In the genomic region with DNA sequence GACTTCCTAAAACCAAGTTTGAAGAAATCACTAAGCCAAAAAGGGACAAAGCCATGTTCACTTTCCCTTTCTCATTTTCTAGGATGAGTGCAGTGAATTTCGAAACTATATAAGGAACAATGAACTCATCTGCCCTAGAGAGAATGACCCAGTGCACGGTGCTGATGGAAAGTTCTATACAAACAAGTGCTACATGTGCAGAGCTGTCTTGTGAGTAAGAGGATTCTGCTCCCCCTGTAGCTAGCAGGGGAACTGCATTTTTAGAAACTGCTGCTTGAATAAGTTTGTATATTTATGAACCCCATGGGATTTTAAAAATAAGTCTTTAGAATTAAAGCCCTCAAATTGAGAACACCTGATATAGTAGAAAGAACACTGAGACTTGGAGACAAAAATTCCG, we compare ENCODE assay signal across 14 cellular contexts. TPM values are rescaled to one million over a fixed set of nuclear protein-coding genes. Genes with fewer than 3 reads are reported as not detected.
DNase-seq lines count a peak whose midpoint lies in the region; ATAC-seq and TF ChIP-seq lines count a peak whose summit lies in the region.
"Had no signal": no experiment of that assay in that cellular context is flagged by ENCODE, and none has a peak within 500 bp of the region (broad histone marks: within the 10 kb centered on the region; RNA-seq: fewer than 3 reads in every experiment).

No MANE protein-coding gene starts in this region.

- DNase-seq in H4 (ENCODE audit: low spot score) (peak; percentile 8), SK-N-SH (peak; percentile 13), fibroblast of the aortic adventitia (ENCODE audit: low read depth) (peak; percentile 8), nucleus accumbens (lab: John Stamatoyannopoulos, UW) (no peak)
- DNase-seq in stimulated activated CD4-positive, alpha-beta T cell treated with anti-CD3 and anti-CD28 coated beads, Interleukin-4, amount 100 ng/mL, for 4 hours = no peak
- DNase-seq: NCI-H2171 treated with DMSO at 0.1 percent for 48 hours had no signal

- POLR2A ChIA-PET in SK-N-SH (lab: Yijun Ruan, JAX) = no interaction called here

- no peak overlapping the region for H3K9ac ChIP-seq in SK-N-SH
- H3K9ac ChIP-seq: parathyroid adenoma had no signal

- no peak for ATAC-seq in HG02759 (IDR thresholded peaks at IDR 0.05; ENCODE audit: unreplicated experiment)
- ATAC-seq in HG02970 (IDR thresholded peaks at IDR 0.05; ENCODE audit: low FRiP score, unreplicated experiment) = no peak

- TF ChIP-seq CTCF in 22Rv1 (IDR thresholded peaks at IDR 0.05) = 0 out of 2 replicates have a peak, but pooled peaks have one; percentile 3
- no peak; the same call in 1 of the 2 replicates for TF ChIP-seq CTCF in SK-N-SH (IDR thresholded peaks at IDR 0.05)
- peak; percentile 42 for TF ChIP-seq CTCF in fibroblast of the aortic adventitia (IDR thresholded peaks at IDR 0.05; ENCODE audit: insufficient read depth, low read length)

- TF ChIP-seq RAD21 in SK-N-SH (IDR thresholded peaks at IDR 0.05; ENCODE audit: low read length) = no peak

- H3K36me3 ChIP-seq in SK-N-SH (replicated peaks in 1 of 2; ENCODE audit: control insufficient read depth in 1 of 2, insufficient read depth in 2 of 2, low read length in 1 of 2) = no peaks in the 10 kb centered on the region

- no peak overlapping the region for H2AFZ ChIP-seq in SK-N-SH (ENCODE audit: low read depth)
- H2AFZ ChIP-seq: parathyroid adenoma had no signal

- H3K9me3 ChIP-seq in SK-N-SH = no peaks in the 10 kb centered on the region; the same call in 1 of the 2 replicates

- H3K4me1 ChIP-seq in SK-N-SH (ENCODE audit: control insufficient read depth in 1 of 2, insufficient read depth in 2 of 2, low read depth in 1 of 2, low read length in 1 of 2) = no peaks in the 10 kb centered on the region
- H3K4me1 ChIP-seq: parathyroid adenoma had no signal

- H4K20me1 ChIP-seq in SK-N-SH (ENCODE audit: insufficient read depth) = no peaks in the 10 kb centered on the region

- no peak for TF ChIP-seq EP300 in SK-N-SH (IDR thresholded peaks at IDR 0.05; ENCODE audit: borderline replicate concordance in 1 of 2, low read depth in 1 of 2, low read length in 1 of 2)

- CTCF ChIA-PET in SK-N-SH (lab: Yijun Ruan, JAX) = interaction anchor here (0.9 to 2.3 kb wide), 4 partner anchors 12 to 606 kb away, joined by 3 to 8 read pairs (median 4); no protein-coding TSS in a partner anchor

- no peaks in the 10 kb centered on the region for H3F3A ChIP-seq in SK-N-SH (replicated peaks; ENCODE audit: insufficient read depth)

- no peak overlapping the region for H3K4me2 ChIP-seq in SK-N-SH

- no peaks in the 10 kb centered on the region for H3K79me2 ChIP-seq in SK-N-SH (ENCODE audit: insufficient read depth)
- H3K79me2 ChIP-seq: parathyroid adenoma had no signal

- 14% methylated on average over 3 of the region's 3 CpGs for WGBS in SK-N-SH (ENCODE audit: low lambda C conversion rate)

- H3K9me2 ChIP-seq in SK-N-SH = no peaks in the 10 kb centered on the region

- H3K27me3 ChIP-seq in SK-N-SH (ENCODE audit: insufficient read depth) = no peaks in the 10 kb centered on the region

- no peak overlapping the region for H3K27ac ChIP-seq in 22Rv1
- no peak overlapping the region for H3K27ac ChIP-seq in SK-N-SH (ENCODE audit: low read depth in 2 of 2, low read length in 1 of 2)
- H3K27ac ChIP-seq: parathyroid adenoma had no signal

- H3K4me3 ChIP-seq in SK-N-SH (ENCODE audit: low read depth in 2 of 2, low read length in 1 of 2) = no peak overlapping the region
- no peak overlapping the region for H3K4me3 ChIP-seq in fibroblast of the aortic adventitia (ENCODE audit: low read depth, low read length)

TF ChIP-seq in SK-N-SH, 30 proteins besides CTCF, POLR2A, EP300 and RAD21:
- no peak for TF ChIP-seq MXI1 (IDR thresholded peaks at IDR 0.05; ENCODE audit: low read depth, low read length)
- no peak for TF ChIP-seq FOXM1 (IDR thresholded peaks at IDR 0.05; ENCODE audit: low read depth)
- TF ChIP-seq MEF2A (IDR thresholded peaks at IDR 0.05; ENCODE audit: borderline replicate concordance, low read depth) = no peak
- no peak for TF ChIP-seq JUND (IDR thresholded peaks at IDR 0.05)
- TF ChIP-seq GABPA (IDR thresholded peaks at IDR 0.05; ENCODE audit: low read depth) = no peak
- TF ChIP-seq RXRA (IDR thresholded peaks at IDR 0.05; ENCODE audit: borderline replicate concordance, low read depth) = no peak
- TF ChIP-seq ELF1 (IDR thresholded peaks at IDR 0.05) = no peak
- no peak for TF ChIP-seq RCOR1 (IDR thresholded peaks at IDR 0.05; ENCODE audit: low read length)
- TF ChIP-seq GATA2 (CRISPR knock-in tag; IDR thresholded peaks at IDR 0.05) = no peak
- no peak for TF ChIP-seq CHD2 (IDR thresholded peaks at IDR 0.05; ENCODE audit: low read length, partially characterized antibody)
- TF ChIP-seq, protein P1, sequence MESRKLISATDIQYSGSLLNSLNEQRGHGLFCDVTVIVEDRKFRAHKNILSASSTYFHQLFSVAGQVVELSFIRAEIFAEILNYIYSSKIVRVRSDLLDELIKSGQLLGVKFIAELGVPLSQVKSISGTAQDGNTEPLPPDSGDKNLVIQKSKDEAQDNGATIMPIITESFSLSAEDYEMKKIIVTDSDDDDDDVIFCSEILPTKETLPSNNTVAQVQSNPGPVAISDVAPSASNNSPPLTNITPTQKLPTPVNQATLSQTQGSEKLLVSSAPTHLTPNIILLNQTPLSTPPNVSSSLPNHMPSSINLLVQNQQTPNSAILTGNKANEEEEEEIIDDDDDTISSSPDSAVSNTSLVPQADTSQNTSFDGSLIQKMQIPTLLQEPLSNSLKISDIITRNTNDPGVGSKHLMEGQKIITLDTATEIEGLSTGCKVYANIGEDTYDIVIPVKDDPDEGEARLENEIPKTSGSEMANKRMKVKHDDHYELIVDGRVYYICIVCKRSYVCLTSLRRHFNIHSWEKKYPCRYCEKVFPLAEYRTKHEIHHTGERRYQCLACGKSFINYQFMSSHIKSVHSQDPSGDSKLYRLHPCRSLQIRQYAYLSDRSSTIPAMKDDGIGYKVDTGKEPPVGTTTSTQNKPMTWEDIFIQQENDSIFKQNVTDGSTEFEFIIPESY (IDR thresholded peaks at IDR 0.05; ENCODE audit: borderline replicate concordance, low read depth) = no peak
- TF ChIP-seq EZH2phosphoT487 (IDR thresholded peaks at IDR 0.05; ENCODE audit: borderline replicate concordance, low read depth) = no peak
- TF ChIP-seq, protein P2, sequence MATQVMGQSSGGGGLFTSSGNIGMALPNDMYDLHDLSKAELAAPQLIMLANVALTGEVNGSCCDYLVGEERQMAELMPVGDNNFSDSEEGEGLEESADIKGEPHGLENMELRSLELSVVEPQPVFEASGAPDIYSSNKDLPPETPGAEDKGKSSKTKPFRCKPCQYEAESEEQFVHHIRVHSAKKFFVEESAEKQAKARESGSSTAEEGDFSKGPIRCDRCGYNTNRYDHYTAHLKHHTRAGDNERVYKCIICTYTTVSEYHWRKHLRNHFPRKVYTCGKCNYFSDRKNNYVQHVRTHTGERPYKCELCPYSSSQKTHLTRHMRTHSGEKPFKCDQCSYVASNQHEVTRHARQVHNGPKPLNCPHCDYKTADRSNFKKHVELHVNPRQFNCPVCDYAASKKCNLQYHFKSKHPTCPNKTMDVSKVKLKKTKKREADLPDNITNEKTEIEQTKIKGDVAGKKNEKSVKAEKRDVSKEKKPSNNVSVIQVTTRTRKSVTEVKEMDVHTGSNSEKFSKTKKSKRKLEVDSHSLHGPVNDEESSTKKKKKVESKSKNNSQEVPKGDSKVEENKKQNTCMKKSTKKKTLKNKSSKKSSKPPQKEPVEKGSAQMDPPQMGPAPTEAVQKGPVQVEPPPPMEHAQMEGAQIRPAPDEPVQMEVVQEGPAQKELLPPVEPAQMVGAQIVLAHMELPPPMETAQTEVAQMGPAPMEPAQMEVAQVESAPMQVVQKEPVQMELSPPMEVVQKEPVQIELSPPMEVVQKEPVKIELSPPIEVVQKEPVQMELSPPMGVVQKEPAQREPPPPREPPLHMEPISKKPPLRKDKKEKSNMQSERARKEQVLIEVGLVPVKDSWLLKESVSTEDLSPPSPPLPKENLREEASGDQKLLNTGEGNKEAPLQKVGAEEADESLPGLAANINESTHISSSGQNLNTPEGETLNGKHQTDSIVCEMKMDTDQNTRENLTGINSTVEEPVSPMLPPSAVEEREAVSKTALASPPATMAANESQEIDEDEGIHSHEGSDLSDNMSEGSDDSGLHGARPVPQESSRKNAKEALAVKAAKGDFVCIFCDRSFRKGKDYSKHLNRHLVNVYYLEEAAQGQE (IDR thresholded peaks at IDR 0.05; ENCODE audit: low read depth, low read length) = no peak
- no peak for TF ChIP-seq TEAD4 (IDR thresholded peaks at IDR 0.05; ENCODE audit: borderline replicate concordance, insufficient read depth)
- TF ChIP-seq TAF1 (IDR thresholded peaks at IDR 0.05; ENCODE audit: borderline replicate concordance, low read depth, low read length) = no peak

RNA-seq across cellular contexts. Expression of gene SPINK14, which starts 42.7 kb away (rescaled TPM):
- not detected in 2 replicates for total RNA-seq in H4 (2014; rRNA removed; shearing (Covaris generic))
- not detected in 2 replicates for polyA plus RNA-seq in SK-N-SH (2012; rRNA removed)
- not detected in 2 replicates for polyA plus RNA-seq in SK-N-SH (2012; cell fraction: cytosol; rRNA removed)
- not detected in 2 replicates for polyA plus RNA-seq in SK-N-SH (2012; cell fraction: nucleus; rRNA removed)
- total RNA-seq in fibroblast of the aortic adventitia (ENCODE audit: low replicate concordance) = not detected in 2 replicates
- total RNA-seq: activated CD8-positive, alpha-beta memory T cell treated with anti-CD3 and anti-CD28 coated beads for 36 hours; kidney epithelial cell had no signal
- polyA plus RNA-seq: adipose tissue, thymus had no signal

Comparison
In these comparisons a context has a peak if more than half of its experiments do, and no peak if none do; other contexts are left out.
1. DNase-seq: peak in H4 (single experiment), SK-N-SH (single experiment) and fibroblast of the aortic adventitia (single experiment); none in nucleus accumbens (0 of 56) and stimulated activated CD4-positive, alpha-beta T cell treated with anti-CD3 and anti-CD28 coated beads, Interleukin-4, amount 100 ng/mL, for 4 hours (0 of 2).